ENCODE assay signal across 16 cellular contexts in the genomic region with DNA sequence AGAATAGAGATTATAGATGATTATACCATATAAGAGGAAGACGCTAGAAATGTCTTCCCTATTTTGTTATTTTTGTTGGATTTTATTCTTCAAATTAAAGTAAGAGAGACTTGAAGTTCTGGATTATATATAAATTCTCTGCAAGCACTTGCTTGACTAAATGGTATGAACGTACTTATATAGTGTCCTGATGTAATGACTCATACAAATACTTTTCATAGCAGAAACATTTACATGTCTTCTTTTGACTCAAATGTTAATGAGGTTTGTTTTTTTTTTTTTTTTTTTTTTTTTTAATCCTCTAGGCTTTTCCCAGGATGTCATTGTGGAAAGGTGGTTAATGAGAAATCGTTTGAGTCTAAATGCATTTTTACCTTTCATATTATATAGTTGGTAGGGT. TPM values are rescaled to one million over a fixed set of nuclear protein-coding genes. Genes with fewer than 3 reads are reported as not detected.
DNase-seq lines count a peak whose midpoint lies in the region; TF ChIP-seq lines count a peak whose summit lies in the region.
"Had no signal": no experiment of that assay in that cellular context is flagged by ENCODE, and none has a peak within 500 bp of the region (broad histone marks: within the 10 kb centered on the region; RNA-seq: fewer than 3 reads in every experiment).

No MANE protein-coding gene starts in this region.

- no peak overlapping the region for H3K4me3 Mint-ChIP-seq in activated naive CD4-positive, alpha-beta T cell treated with anti-CD3 and anti-CD28 coated beads for 36 hours
- H3K4me3 Mint-ChIP-seq in endodermal cell = no peak overlapping the region
- H3K4me3 Mint-ChIP-seq: activated CD4-positive, alpha-beta T cell treated with anti-CD3 and anti-CD28 coated beads, Interleukin-2, amount 10 ng/mL, durations not matched to agents 24 days and 14 days had no signal

- WGBS in endodermal cell (ENCODE audit: insufficient coverage in 1 of 2, insufficient read length in 1 of 2), 2 experiments = 100% methylated on average over 1 of the region's 3 CpGs; no CpG with 5 or more reads in 1 of the 2 experiments

- H3K36me3 Mint-ChIP-seq in activated naive CD4-positive, alpha-beta T cell treated with anti-CD3 and anti-CD28 coated beads for 36 hours (ENCODE audit: low read depth) = no peaks in the 10 kb centered on the region
- no peaks in the 10 kb centered on the region for H3K36me3 Mint-ChIP-seq in endodermal cell (ENCODE audit: low read depth)

- H3K4me1 ChIP-seq in endodermal cell (ENCODE audit: control insufficient read depth, insufficient read depth, low read length) = no peaks in the 10 kb centered on the region
- H3K4me1 ChIP-seq: prostate gland had no signal

- H3K4me1 Mint-ChIP-seq in activated naive CD4-positive, alpha-beta T cell treated with anti-CD3 and anti-CD28 coated beads for 36 hours (ENCODE audit: low read depth) = peaks cover 23% of the 10 kb centered on the region
- no peaks in the 10 kb centered on the region for H3K4me1 Mint-ChIP-seq in endodermal cell

- no peaks in the 10 kb centered on the region for H3K27me3 Mint-ChIP-seq in activated naive CD4-positive, alpha-beta T cell treated with anti-CD3 and anti-CD28 coated beads for 36 hours (ENCODE audit: low read depth)
- no peaks in the 10 kb centered on the region for H3K27me3 Mint-ChIP-seq in endodermal cell (ENCODE audit: insufficient read depth)
- H3K27me3 Mint-ChIP-seq: activated CD4-positive, alpha-beta T cell treated with anti-CD3 and anti-CD28 coated beads, Interleukin-2, amount 10 ng/mL, durations not matched to agents 24 days and 14 days had no signal

- no peaks in the 10 kb centered on the region for H3K36me3 ChIP-seq in endodermal cell (ENCODE audit: control insufficient read depth, insufficient read depth, low read length)
- H3K36me3 ChIP-seq: BLaER1 treated with 17β-estradiol and CSF1 and Interleukin-3, amounts not matched to agents 10 nM and 100 nM; prostate gland had no signal

- no peaks in the 10 kb centered on the region for H3K27me3 ChIP-seq in endodermal cell (ENCODE audit: control insufficient read depth, insufficient read depth, low read length, poor library complexity, severe bottlenecking)
- H3K27me3 ChIP-seq: BLaER1 treated with 17β-estradiol and CSF1 and Interleukin-3, amounts not matched to agents 10 nM and 100 nM had no signal

- DNase-seq in HS-5 (ENCODE audit: low read depth) = peak; percentile 37
- DNase-seq in astrocyte of the hippocampus (ENCODE audit: low read depth, low spot score) = peak; percentile 15
- DNase-seq in foreskin fibroblast = peak; percentile 11 to 42
- no peak for DNase-seq in activated naive CD4-positive, alpha-beta T cell treated with anti-CD3 and anti-CD28 coated beads for 36 hours
- no peak for DNase-seq in NOMO-1 treated with DMSO at 0.1 percent for 48 hours (lab: John Stamatoyannopoulos, UW; ENCODE audit: unreplicated experiment)
- no peak for DNase-seq in endodermal cell
- no peak for DNase-seq in SKM-1 treated with dmso at 0.1 percent for 144 hours (lab: John Stamatoyannopoulos, UW; ENCODE audit: unreplicated experiment)
- DNase-seq: activated CD4-positive, alpha-beta T cell treated with anti-CD3 and anti-CD28 coated beads, Interleukin-2, amount 10 ng/mL, durations not matched to agents 24 days and 14 days; activated gamma-delta T cell treated with Interleukin-2 at 50 U/mL for 16 hours; aorta; kidney glomerular epithelial cell; NCI-H1436; NCI-H82 had no signal

- no peak overlapping the region for H3K9ac ChIP-seq in endodermal cell (ENCODE audit: extremely low read depth, low read length, poor library complexity, severe bottlenecking)
- H3K9ac ChIP-seq: BLaER1 treated with 17β-estradiol and CSF1 and Interleukin-3, amounts not matched to agents 10 nM and 100 nM had no signal

- H3K27ac Mint-ChIP-seq in activated naive CD4-positive, alpha-beta T cell treated with anti-CD3 and anti-CD28 coated beads for 36 hours = no peak overlapping the region
- H3K27ac Mint-ChIP-seq in endodermal cell = no peak overlapping the region
- H3K27ac Mint-ChIP-seq: activated CD4-positive, alpha-beta T cell treated with anti-CD3 and anti-CD28 coated beads, Interleukin-2, amount 10 ng/mL, durations not matched to agents 24 days and 14 days had no signal

- CTCF ChIA-PET in activated naive CD4-positive, alpha-beta T cell treated with anti-CD3 and anti-CD28 coated beads for 36 hours (lab: Charles Lee) = interaction anchor here (0.7 to 2.6 kb wide), 3 partner anchors 24 to 370 kb away, joined by 3 to 9 read pairs (median 3); no protein-coding TSS in a partner anchor

- H3K9me3 ChIP-seq in endodermal cell (ENCODE audit: control insufficient read depth, low read length) = no peaks in the 10 kb centered on the region
- H3K9me3 ChIP-seq: BLaER1 treated with 17β-estradiol and CSF1 and Interleukin-3, amounts not matched to agents 10 nM and 100 nM; prostate gland had no signal

- TF ChIP-seq CTCF in foreskin fibroblast (IDR thresholded peaks at IDR 0.05; ENCODE audit: low read depth, low read length) = no peak
- no peak for TF ChIP-seq CTCF in endodermal cell (conservative IDR thresholded peaks at IDR 0.05)

- H3K4me3 ChIP-seq in foreskin fibroblast (ENCODE audit: low read depth in 1 of 2, low read length in 2 of 2) = no peak overlapping the region
- H3K4me3 ChIP-seq in endodermal cell (ENCODE audit: low read length) = no peak overlapping the region
- H3K4me3 ChIP-seq: BLaER1 treated with 17β-estradiol and CSF1 and Interleukin-3, amounts not matched to agents 10 nM and 100 nM; coronary artery; prostate gland had no signal

- no peaks in the 10 kb centered on the region for H3K9me3 Mint-ChIP-seq in activated naive CD4-positive, alpha-beta T cell treated with anti-CD3 and anti-CD28 coated beads for 36 hours
- H3K9me3 Mint-ChIP-seq in endodermal cell = no peaks in the 10 kb centered on the region
- H3K9me3 Mint-ChIP-seq: activated CD4-positive, alpha-beta T cell treated with anti-CD3 and anti-CD28 coated beads, Interleukin-2, amount 10 ng/mL, durations not matched to agents 24 days and 14 days had no signal

- intact Hi-C loops in activated naive CD4-positive, alpha-beta T cell treated with anti-CD3 and anti-CD28 coated beads for 36 hours (cut with micrococcal nuclease) = no loop called here

- no peak overlapping the region for H3K27ac ChIP-seq in endodermal cell (ENCODE audit: low read depth, low read length)
- H3K27ac ChIP-seq: BLaER1 treated with 17β-estradiol and CSF1 and Interleukin-3, amounts not matched to agents 10 nM and 100 nM; coronary artery; prostate gland had no signal

RNA-seq across cellular contexts. Expression of a gene that starts 55.0 kb away (rescaled TPM):
- under 1 TPM; 0.25 to 0.31 TPM for total RNA-seq in activated naive CD4-positive, alpha-beta T cell treated with anti-CD3 and anti-CD28 coated beads for 36 hours
- under 1 TPM in 1 of 2 donors, not detected in 1; 0.26 TPM for total RNA-seq in endodermal cell
- polyA plus RNA-seq in endodermal cell (2013, experiment 1 of 2) = 0.28 TPM
- polyA plus RNA-seq in endodermal cell (2013, experiment 2 of 2) = 0.25 TPM

Comparison
In these comparisons a context has a peak if more than half of its experiments do, and no peak if none do; other contexts are left out.
1. DNase-seq: peak in HS-5 (single experiment), astrocyte of the hippocampus (single experiment) and foreskin fibroblast (2 of 2); none in activated naive CD4-positive, alpha-beta T cell treated with anti-CD3 and anti-CD28 coated beads for 36 hours (single experiment), NOMO-1 treated with DMSO at 0.1 percent for 48 hours (single experiment), endodermal cell (single experiment) and SKM-1 treated with dmso at 0.1 percent for 144 hours (single experiment).